ENCODE assay signal across 20 cellular contexts in genomic region chr6:75850026-75850385, GRCh38.
DNase-seq lines count a peak whose midpoint lies in the region; ATAC-seq and TF ChIP-seq lines count a peak whose summit lies in the region.
"Had no signal": no experiment of that assay in that cellular context is flagged by ENCODE, and none has a peak within 500 bp of the region (broad histone marks: within the 10 kb centered on the region; RNA-seq: fewer than 3 reads in every experiment).

No MANE protein-coding gene starts in this region.

- DNase-seq in EH (ENCODE audit: low read depth), result peak; percentile 44
- no peak for DNase-seq in RWPE2 (ENCODE audit: low spot score)
- no peak for DNase-seq in hepatocyte (ENCODE audit: low spot score)
- no peak for DNase-seq in stomach
- DNase-seq in NCI-H187 treated with DMSO at 0.1 percent for 48 hours (lab: John Stamatoyannopoulos, UW), result no peak
- DNase-seq: activated CD4-positive, alpha-beta memory T cell treated with anti-CD3 and anti-CD28 coated beads for 36 hours; anterior cingulate cortex; cerebellar nuclear complex; COR-L47; hypothalamus; mesendoderm; NCI-H1436; NCI-H2171 treated with DMSO at 0.1 percent for 48 hours; NCI-H748 treated with DMSO at 0.1 percent for 48 hours; nephron progenitor cell; stimulated activated CD8-positive, alpha-beta memory T cell treated with anti-CD3 and anti-CD28 coated beads, Interleukin-4, amount 100 ng/mL, for 48 hours had no signal

- H3K79me2 ChIP-seq in hepatocyte, result no peaks in the 10 kb centered on the region

- H2AFZ ChIP-seq in hepatocyte, result no peak overlapping the region

- TF ChIP-seq EP300 in stomach (IDR thresholded peaks at IDR 0.05), result no peak

- H3K9me2 ChIP-seq in hepatocyte (replicated peaks; ENCODE audit: insufficient read depth), result no peaks in the 10 kb centered on the region

- no peaks in the 10 kb centered on the region for H4K20me1 ChIP-seq in hepatocyte (ENCODE audit: insufficient read depth, poor library complexity, severe bottlenecking)

- H3K36me3 ChIP-seq in RWPE2 (ENCODE audit: low read depth), result peaks cover under 1% of the 10 kb centered on the region; the same call in 1 of the 2 replicates
- no peaks in the 10 kb centered on the region for H3K36me3 ChIP-seq in hepatocyte (replicated peaks; ENCODE audit: insufficient read depth, low read depth)
- peaks cover 0 to 4% (median 0%) of the 10 kb centered on the region in 4 donors for H3K36me3 ChIP-seq in stomach
- H3K36me3 ChIP-seq: SJSA1 had no signal

- intact Hi-C loops in stomach (cut with DNase I; ENCODE audit: low total_unique reads), result no loop called here

- no peak for TF ChIP-seq POLR2A in stomach (IDR thresholded peaks at IDR 0.05)
- no peak for TF ChIP-seq POLR2A in GM18505 (IDR thresholded peaks at IDR 0.05; ENCODE audit: borderline replicate concordance, extremely low read depth, insufficient read depth, insufficient read length)

- 44% methylated on average over 3 of the region's 3 CpGs for WGBS in hepatocyte (ENCODE audit: low lambda C conversion rate, missing lambda C conversion rate)
- 39 to 55% (median 43%) methylated on average over 3 of the region's 3 CpGs for WGBS in stomach, 5 donors

- H3K9me3 ChIP-seq in RWPE2 (ENCODE audit: severe bottlenecking) (no peaks in the 10 kb centered on the region), hepatocyte (ENCODE audit: low read depth) (no peaks in the 10 kb centered on the region), stomach (no peaks in the 10 kb centered on the region)
- H3K9me3 ChIP-seq: SJSA1 had no signal

- ATAC-seq in RWPE2 (ENCODE audit: low read depth), result peak; percentile 74
- no peak for ATAC-seq in GM18505 (IDR thresholded peaks at IDR 0.05; ENCODE audit: unreplicated experiment)
- ATAC-seq in GM18867 (IDR thresholded peaks at IDR 0.05; ENCODE audit: unreplicated experiment), result no peak
- ATAC-seq: WTC11 had no signal

- H3K4me2 ChIP-seq in hepatocyte, result peak overlapping the region; percentile 68

- peaks cover 25% of the 10 kb centered on the region for H3K4me1 ChIP-seq in RWPE2 (ENCODE audit: insufficient read depth, poor library complexity, severe bottlenecking)
- H3K4me1 ChIP-seq in hepatocyte (ENCODE audit: insufficient read depth), result peaks cover 22% of the 10 kb centered on the region
- peaks cover 6 to 30% (median 19%) of the 10 kb centered on the region in 4 donors for H3K4me1 ChIP-seq in stomach

- H3K27me3 ChIP-seq in RWPE2 (ENCODE audit: insufficient read depth, poor library complexity, severe bottlenecking), result no peaks in the 10 kb centered on the region
- no peaks in the 10 kb centered on the region for H3K27me3 ChIP-seq in hepatocyte
- H3K27me3 ChIP-seq in stomach, result no peaks in the 10 kb centered on the region
- H3K27me3 ChIP-seq: SJSA1 had no signal

- peak overlapping the region; percentile 72 for H3K27ac ChIP-seq in RWPE2 (ENCODE audit: poor library complexity, severe bottlenecking)
- peak overlapping the region; percentile 73 for H3K27ac ChIP-seq in hepatocyte
- H3K27ac ChIP-seq in stomach, result peak overlapping the region; percentile 22 to 78 (median 73)
- H3K27ac ChIP-seq: SJSA1 had no signal

- H3K4me3 ChIP-seq in RWPE2 (ENCODE audit: severe bottlenecking) (no peak overlapping the region), hepatocyte (no peak overlapping the region), stomach (no peak overlapping the region)
- H3K4me3 ChIP-seq: SJSA1 had no signal

- no peak for TF ChIP-seq CTCF in RWPE2 (IDR thresholded peaks at IDR 0.05; ENCODE audit: poor library complexity, severe bottlenecking)
- TF ChIP-seq CTCF in hepatocyte (IDR thresholded peaks at IDR 0.05; ENCODE audit: poor library complexity), result no peak
- TF ChIP-seq CTCF in stomach (IDR thresholded peaks at IDR 0.05), result no peak
